19 cellular contexts compared by ENCODE assay signal in genomic region chr6:52511163-52511562, GRCh38.
A peak's percentile ranks its signal among the peaks of the same experiment; 100 is the strongest.
DNase-seq lines count a peak whose midpoint lies in the region; ATAC-seq and TF ChIP-seq lines count a peak whose summit lies in the region.
"Had no signal": no experiment of that assay in that cellular context is flagged by ENCODE, and none has a peak within 500 bp of the region (broad histone marks: within the 10 kb centered on the region; RNA-seq: fewer than 3 reads in every experiment).

No MANE protein-coding gene starts in this region.

- peaks cover 80 to 100% (median 92%) of the 10 kb centered on the region in 10 experiments for H3K4me1 ChIP-seq in BLaER1 treated with 17β-estradiol and CSF1 and Interleukin-3, amounts not matched to agents 10 nM and 100 nM
- H3K4me1 ChIP-seq in SJSA1 (replicated peaks), result peaks cover 84% of the 10 kb centered on the region
- H3K4me1 ChIP-seq in stomach, result peaks cover 6 to 50% (median 21%) of the 10 kb centered on the region in 4 donors
- H3K4me1 ChIP-seq: pancreas had no signal

- no peaks in the 10 kb centered on the region for H3K9me3 ChIP-seq in BLaER1 treated with 17β-estradiol and CSF1 and Interleukin-3, amounts not matched to agents 10 nM and 100 nM (replicated peaks in 1 of 11)
- H3K9me3 ChIP-seq in SJSA1 (replicated peaks) (no peaks in the 10 kb centered on the region), stomach (no peaks in the 10 kb centered on the region)
- H3K9me3 ChIP-seq: Caco-2, pancreas had no signal

- H3K36me3 ChIP-seq in BLaER1 treated with 17β-estradiol and CSF1 and Interleukin-3, amounts not matched to agents 10 nM and 100 nM, result peaks cover 81 to 98% (median 91%) of the 10 kb centered on the region in 11 experiments
- H3K36me3 ChIP-seq in SJSA1 (peaks cover 98% of the 10 kb centered on the region), stomach (peaks cover 26 to 73% (median 69%) of the 10 kb centered on the region in 4 donors)

- DNase-seq in SJSA1 (ENCODE audit: low read depth in 1 of 2, low spot score in 2 of 2) (no peak), left lobe of liver (ENCODE audit: low spot score) (peak; percentile 5), stomach (no peak), NK-92 (lab: John Stamatoyannopoulos, UW; ENCODE audit: unreplicated experiment) (no peak), HT-29 (ENCODE audit: low spot score) (no peak)
- DNase-seq: activated CD4-positive, alpha-beta T cell treated with anti-CD3 and anti-CD28 coated beads, Interleukin-2, amount 10 ng/mL, durations not matched to agents 24 days and 14 days; activated naive CD4-positive, alpha-beta T cell treated with anti-CD3 and anti-CD28 coated beads, Interleukin-2, amount 10 ng/mL, durations not matched to agents 7 days and 5 days; activated T-cell treated with anti-CD3 and anti-CD28 coated beads for 4 hours; Caco-2; GF-D8; left colon; NCI-H1694; NCI-H446; pancreas; stimulated activated CD4-positive, alpha-beta T cell treated with anti-CD3 and anti-CD28 coated beads, Interleukin-12 subunit alpha, Interleukin-12 subunit beta, amount 100 ng/mL, for 4 hours had no signal

- TF ChIP-seq EP300 in stomach (IDR thresholded peaks at IDR 0.05), result no peak

- intact Hi-C loops in stomach (cut with DNase I; ENCODE audit: low total_unique reads), result no loop called here

- H4K20me1 ChIP-seq in BLaER1 treated with 17β-estradiol and CSF1 and Interleukin-3, amounts not matched to agents 10 nM and 100 nM, result peaks cover 0 to 19% (median 0%) of the 10 kb centered on the region in 11 experiments; a peak in 3 of 22 replicates

- no peak for TF ChIP-seq CTCF in stomach (IDR thresholded peaks at IDR 0.05)

- ATAC-seq in left lobe of liver, result no peak
- ATAC-seq in GM21447 (IDR thresholded peaks at IDR 0.05; ENCODE audit: unreplicated experiment), result no peak
- ATAC-seq in GM18517 (IDR thresholded peaks at IDR 0.05; ENCODE audit: unreplicated experiment), result no peak
- ATAC-seq: left colon; stimulated activated memory B cell treated with anti-CD40 and anti-IgM and Interleukin-4, amounts not matched to agents 10 μg/mL and 1 μg/mL and 100 μg/mL, for 72 hours had no signal

- no peak overlapping the region for H3K4me3 ChIP-seq in BLaER1 treated with 17β-estradiol and CSF1 and Interleukin-3, amounts not matched to agents 10 nM and 100 nM
- H3K4me3 ChIP-seq in SJSA1 (no peak overlapping the region), stomach (no peak overlapping the region)
- H3K4me3 ChIP-seq: pancreas had no signal

- 84 to 94% (median 91%) methylated on average over 10 of the region's 10 CpGs for WGBS in stomach, 5 donors

- H3K27me3 ChIP-seq in BLaER1 treated with 17β-estradiol and CSF1 and Interleukin-3, amounts not matched to agents 10 nM and 100 nM, result no peaks in the 10 kb centered on the region
- H3K27me3 ChIP-seq in SJSA1 (replicated peaks) (no peaks in the 10 kb centered on the region), stomach (no peaks in the 10 kb centered on the region)
- H3K27me3 ChIP-seq: pancreas had no signal

- peak overlapping the region in 9 of 11 experiments; percentile 58 to 82 (median 72); a peak in 16 of 22 replicates for H3K4me2 ChIP-seq in BLaER1 treated with 17β-estradiol and CSF1 and Interleukin-3, amounts not matched to agents 10 nM and 100 nM

- H3K27ac ChIP-seq in BLaER1 treated with 17β-estradiol and CSF1 and Interleukin-3, amounts not matched to agents 10 nM and 100 nM, result peak overlapping the region in 4 of 11 experiments; percentile 1 to 63 (median 48); a peak in 5 of 22 replicates
- H3K27ac ChIP-seq in SJSA1 (peak overlapping the region; percentile 70; the same call in 1 of the 2 replicates), stomach (peak overlapping the region in 4 of 5 donors; percentile 74 to 85 (median 82))
- H3K27ac ChIP-seq: pancreas had no signal

- no peak overlapping the region; a peak in 2 of 22 replicates for H3K9ac ChIP-seq in BLaER1 treated with 17β-estradiol and CSF1 and Interleukin-3, amounts not matched to agents 10 nM and 100 nM

- TF ChIP-seq POLR2A in stomach (IDR thresholded peaks at IDR 0.05), result no peak
